22 cellular contexts compared by ENCODE assay signal in genomic region chr1:30693366-30693765, GRCh38. TPM values are rescaled to one million over a fixed set of nuclear protein-coding genes. Genes with fewer than 3 reads are reported as not detected.
A peak's percentile ranks its signal among the peaks of the same experiment; 100 is the strongest.
DNase-seq lines count a peak whose midpoint lies in the region; ATAC-seq, FAIRE-seq and TF ChIP-seq lines count a peak whose summit lies in the region.
"Had no signal": no experiment of that assay in that cellular context is flagged by ENCODE, and none has a peak within 500 bp of the region (broad histone marks: within the 10 kb centered on the region; RNA-seq: fewer than 3 reads in every experiment).

No MANE protein-coding gene starts in this region.

- no peak overlapping the region for H3K27ac Mint-ChIP-seq in GM23338
- H3K27ac Mint-ChIP-seq: CD4-positive, alpha-beta T cell; HFFc6 had no signal

- FAIRE-seq in H1 (lab: Jason Lieb, UNC), result no peak
- FAIRE-seq: A204.1, D721Med, G401.6, GM12891, GM18507 had no signal

- TF ChIP-seq POLR2A in H1 (IDR thresholded peaks at IDR 0.05; ENCODE audit: control extremely low read depth in 1 of 2, low read depth in 2 of 2, low read length in 2 of 2) (no peak), transverse colon (IDR thresholded peaks at IDR 0.05) (no peak), GM18505 (IDR thresholded peaks at IDR 0.05; ENCODE audit: borderline replicate concordance, extremely low read depth, insufficient read depth, insufficient read length) (no peak)

- H3K23ac ChIP-seq in H1 (ENCODE audit: insufficient read length), result no peak overlapping the region

- no peaks in the 10 kb centered on the region for H3K27me3 Mint-ChIP-seq in GM23338 (ENCODE audit: insufficient read depth, low read depth, poor library complexity)

- H2BK120ac ChIP-seq in H1 (replicated peaks; ENCODE audit: low read depth, low read length), result no peak overlapping the region

- H3K4me1 ChIP-seq in BLaER1 treated with 17β-estradiol and CSF1 and Interleukin-3, amounts not matched to agents 10 nM and 100 nM, result peaks cover 4 to 48% (median 38%) of the 10 kb centered on the region in 10 experiments; a peak in 18 of 20 replicates
- H3K4me1 ChIP-seq in GM23338 (ENCODE audit: insufficient read depth) (peaks cover 16% of the 10 kb centered on the region; the same call in 1 of the 2 replicates), H1 (replicated peaks in 1 of 4; ENCODE audit: control insufficient read depth in 3 of 4, insufficient read depth in 4 of 4, low read length in 3 of 4) (peaks cover 0 to 10% (median 4%) of the 10 kb centered on the region in 4 experiments; a peak in 5 of 7 replicates), transverse colon (peaks cover 0 to 13% (median 0%) of the 10 kb centered on the region in 4 donors)
- H3K4me1 ChIP-seq: Caco-2 had no signal

- H3K36me3 ChIP-seq in BLaER1 treated with 17β-estradiol and CSF1 and Interleukin-3, amounts not matched to agents 10 nM and 100 nM, result no peaks in the 10 kb centered on the region
- H3K36me3 ChIP-seq in GM23338 (ENCODE audit: insufficient read depth) (no peaks in the 10 kb centered on the region), H1 (ENCODE audit: control insufficient read depth in 2 of 4, insufficient read depth in 4 of 4, low read length in 3 of 4) (no peaks in the 10 kb centered on the region), transverse colon (no peaks in the 10 kb centered on the region)
- H3K36me3 ChIP-seq: BE2C had no signal

- POLR2A ChIA-PET in H1 (lab: Charles Lee; ENCODE audit: partially characterized antibody), result no interaction called here

- CTCF ChIA-PET in H1 (lab: Charles Lee; ENCODE audit: partially characterized antibody), result interaction anchor here (1.0 to 1.9 kb wide), 2 partner anchors 14 to 22 kb away, joined by 4 to 6 read pairs; no protein-coding TSS in a partner anchor

- 75% methylated on average over 3 of the region's 3 CpGs; no CpG with 5 or more reads in 1 of the 2 experiments for WGBS in H1 (ENCODE audit: extremely low coverage in 1 of 2, insufficient coverage in 1 of 2, insufficient read length in 1 of 2, insufficient replicate concordance in 2 of 2, low coverage in 1 of 2, low lambda C conversion rate in 2 of 2, missing lambda C conversion rate in 1 of 2), 2 experiments
- WGBS in transverse colon (ENCODE audit: low coverage in 1 of 2), 2 donors, result 60% methylated on average over 2 of the region's 3 CpGs; no CpG with 5 or more reads in 1 of the 2 donors

- peaks cover 32% of the 10 kb centered on the region for H3K4me1 Mint-ChIP-seq in GM23338

- peak overlapping the region in 7 of 11 experiments; percentile 17 to 50 (median 40); a peak in 6 of 22 replicates for H3K4me2 ChIP-seq in BLaER1 treated with 17β-estradiol and CSF1 and Interleukin-3, amounts not matched to agents 10 nM and 100 nM
- no peak overlapping the region for H3K4me2 ChIP-seq in GM23338
- H3K4me2 ChIP-seq in H1 (ENCODE audit: insufficient read depth in 1 of 2, low read depth in 2 of 2, low read length in 2 of 2), result no peak overlapping the region

- intact Hi-C loops in posterior vena cava (cut with DNase I), result no loop called here
- intact Hi-C loops in transverse colon (cut with DNase I; ENCODE audit: low total_unique reads), result no loop called here

- 0 out of 2 replicates have a peak overlapping the region, but pooled peaks have one; percentile 14 for H2AFZ ChIP-seq in GM23338
- no peak overlapping the region for H2AFZ ChIP-seq in H1 (ENCODE audit: low read length)
- H2AFZ ChIP-seq: GM23248 had no signal

- no peaks in the 10 kb centered on the region for H3K9me2 ChIP-seq in GM23338 (ENCODE audit: insufficient read depth)

- H3K56ac ChIP-seq in H1 (replicated peaks; ENCODE audit: insufficient read length, low read depth, low read length), result no peak overlapping the region

- H3K36me3 Mint-ChIP-seq in GM23338 (ENCODE audit: low read depth), result no peaks in the 10 kb centered on the region

- TF ChIP-seq EP300 in H1 (IDR thresholded peaks at IDR 0.05; ENCODE audit: borderline replicate concordance in 1 of 2, low read depth in 2 of 2, low read length in 2 of 2) (no peak), transverse colon (IDR thresholded peaks at IDR 0.05; ENCODE audit: low read depth) (no peak)

- no peak overlapping the region for H3K14ac ChIP-seq in H1 (ENCODE audit: insufficient read length)

- no peak overlapping the region for H4K91ac ChIP-seq in H1 (replicated peaks; ENCODE audit: insufficient read length, low read length)

- in situ Hi-C loops in transverse colon (cut with MboI; ENCODE audit: low pct_ligation_motif_present in 1 of 4, low pct_unique_long_range_greater_than_20kb in 1 of 4, low sequenced_read_pairs in 3 of 4), result loop anchor here in 1 of 4 donors (25.0 kb wide), 1 partner anchor 1456 kb away; the partner anchor contains the start of genes MECR and PTPRU

- H2BK15ac ChIP-seq in H1 (ENCODE audit: low read length), result no peak overlapping the region

- no peaks in the 10 kb centered on the region for H3F3A ChIP-seq in GM23338 (replicated peaks; ENCODE audit: low read depth)

- 0 out of 22 replicates have a peak, but pooled peaks cover 0 to 6% (median 0%) of the 10 kb centered on the region in 11 experiments for H3K9me3 ChIP-seq in BLaER1 treated with 17β-estradiol and CSF1 and Interleukin-3, amounts not matched to agents 10 nM and 100 nM (replicated peaks in 1 of 11)
- H3K9me3 ChIP-seq in H1 (ENCODE audit: insufficient read depth in 2 of 2, low read depth in 1 of 2, low read length in 1 of 2) (no peaks in the 10 kb centered on the region), transverse colon (no peaks in the 10 kb centered on the region)
- H3K9me3 ChIP-seq: BE2C, Caco-2 had no signal

- no peak overlapping the region for H3K4me3 ChIP-seq in BLaER1 treated with 17β-estradiol and CSF1 and Interleukin-3, amounts not matched to agents 10 nM and 100 nM
- H3K4me3 ChIP-seq in GM23338 (no peak overlapping the region), H1 (ENCODE audit: extremely low read depth in 1 of 4, insufficient read depth in 2 of 4, low read depth in 3 of 4, low read length in 4 of 4) (no peak overlapping the region), transverse colon (no peak overlapping the region)
- H3K4me3 ChIP-seq: GM23248 had no signal

- no peak overlapping the region for H2BK12ac ChIP-seq in H1 (ENCODE audit: low read depth, low read length)

- no peak overlapping the region for H4K8ac ChIP-seq in H1 (ENCODE audit: extremely low read depth, insufficient read depth, low read length)

- no peak overlapping the region for H3K9ac ChIP-seq in BLaER1 treated with 17β-estradiol and CSF1 and Interleukin-3, amounts not matched to agents 10 nM and 100 nM
- no peak overlapping the region for H3K9ac ChIP-seq in H1 (replicated peaks in 1 of 4; ENCODE audit: extremely low read depth in 1 of 4, low read depth in 3 of 4, low read length in 3 of 4)
- H3K9ac ChIP-seq: GM23248 had no signal

- ATAC-seq in GM23338, result no peak
- no peak for ATAC-seq in HG02884 (IDR thresholded peaks at IDR 0.05; ENCODE audit: unreplicated experiment)
- ATAC-seq in GM18505 (IDR thresholded peaks at IDR 0.05; ENCODE audit: unreplicated experiment), result no peak
- ATAC-seq: HCT116 had no signal

- H4K5ac ChIP-seq in H1 (ENCODE audit: insufficient read length, low read depth, low read length), result no peak overlapping the region

- H3K23me2 ChIP-seq in H1 (ENCODE audit: low read depth, low read length), result no peaks in the 10 kb centered on the region

- H3K18ac ChIP-seq in H1 (ENCODE audit: extremely low read depth, low read length), result no peak overlapping the region

- H2AK5ac ChIP-seq in H1 (ENCODE audit: low read depth, low read length), result no peak overlapping the region

- H3K79me1 ChIP-seq in H1 (ENCODE audit: low read depth, low read length), result no peaks in the 10 kb centered on the region

- H3K4ac ChIP-seq in H1 (replicated peaks; ENCODE audit: insufficient read length, low read depth, low read length), result no peak overlapping the region

- no peak overlapping the region for H3K4me3 Mint-ChIP-seq in GM23338
- H3K4me3 Mint-ChIP-seq: CD4-positive, alpha-beta T cell; HFFc6 had no signal

- no peak overlapping the region for H2BK5ac ChIP-seq in H1 (ENCODE audit: low read depth, low read length)

- no peak for TF ChIP-seq CTCF in GM23338 (conservative IDR thresholded peaks at IDR 0.05; ENCODE audit: low read depth in 2 of 2)
- no peak for TF ChIP-seq CTCF in H1 (IDR thresholded peaks at IDR 0.05; ENCODE audit: control extremely low read depth in 1 of 3, insufficient read depth in 1 of 3, low read depth in 1 of 3, low read length in 3 of 3)
- no peak for TF ChIP-seq CTCF in transverse colon (IDR thresholded peaks at IDR 0.05)

- no peaks in the 10 kb centered on the region for H3K79me2 ChIP-seq in GM23338 (replicated peaks; ENCODE audit: insufficient read depth)
- H3K79me2 ChIP-seq in H1 (ENCODE audit: control insufficient read depth in 1 of 2, insufficient read depth in 2 of 2, low read length in 2 of 2), result no peaks in the 10 kb centered on the region

- H3K9me3 Mint-ChIP-seq in GM23338, result no peaks in the 10 kb centered on the region
- H3K9me3 Mint-ChIP-seq: CD4-positive, alpha-beta T cell; HFFc6 had no signal

- H2BK20ac ChIP-seq in H1 (ENCODE audit: low read length), result peak overlapping the region; percentile 48; the same call in 1 of the 2 replicates

- DNase-seq in GM23338 (ENCODE audit: low spot score), result no peak
- no peak for DNase-seq in H1 (ENCODE audit: low read depth in 1 of 2, low spot score in 2 of 2)
- peak; percentile 30 for DNase-seq in posterior vena cava (ENCODE audit: low spot score)
- DNase-seq in transverse colon, result no peak
- DNase-seq in NCI-H2227 treated with DMSO at 0.1 percent for 48 hours (lab: John Stamatoyannopoulos, UW), result no peak
- DNase-seq: ACHN; BE2C; Caco-2; CD4-positive, alpha-beta T cell; GM23248; HFFc6 had no signal

- H3K27ac ChIP-seq in BLaER1 treated with 17β-estradiol and CSF1 and Interleukin-3, amounts not matched to agents 10 nM and 100 nM, result peak overlapping the region in 1 of 11 experiments; percentile 32; a peak in 1 of 22 replicates
- H3K27ac ChIP-seq in GM23338 (ENCODE audit: low read depth) (no peak overlapping the region), H1 (ENCODE audit: low read depth, low read length) (no peak overlapping the region), transverse colon (peak overlapping the region in 1 of 4 donors; percentile 55)
- H3K27ac ChIP-seq: C4-2B, GM23248 had no signal

- no peak for TF ChIP-seq RAD21 in H1 (IDR thresholded peaks at IDR 0.05 in 1 of 2, conservative IDR thresholded peaks at IDR 0.05 in 1 of 2; ENCODE audit: low read depth in 2 of 2, low read length in 2 of 2)

- no peaks in the 10 kb centered on the region for H4K20me1 ChIP-seq in BLaER1 treated with 17β-estradiol and CSF1 and Interleukin-3, amounts not matched to agents 10 nM and 100 nM
- H4K20me1 ChIP-seq in GM23338 (replicated peaks; ENCODE audit: insufficient read depth) (no peaks in the 10 kb centered on the region), H1 (replicated peaks in 1 of 2; ENCODE audit: control insufficient read depth in 1 of 2, insufficient read depth in 2 of 2, low read length in 2 of 2) (no peaks in the 10 kb centered on the region)

- H3K27me3 ChIP-seq in BLaER1 treated with 17β-estradiol and CSF1 and Interleukin-3, amounts not matched to agents 10 nM and 100 nM, result no peaks in the 10 kb centered on the region
- H3K27me3 ChIP-seq in GM23338 (ENCODE audit: insufficient read depth) (no peaks in the 10 kb centered on the region), H1 (replicated peaks in 1 of 4; ENCODE audit: control insufficient read depth in 3 of 4, extremely low read depth in 1 of 4, insufficient read depth in 3 of 4, low read length in 3 of 4) (no peaks in the 10 kb centered on the region), transverse colon (no peaks in the 10 kb centered on the region)
- H3K27me3 ChIP-seq: BE2C had no signal

RNA-seq across cellular contexts. Expression of gene MATN1, which starts 30.0 kb away (rescaled TPM):
- total RNA-seq in GM23338 (2014; rRNA removed; shearing (Covaris generic)), result 0.31 TPM in 1 of 2 replicates, not detected in the other
- 0.08 and 0.21 TPM in 2 replicates for polyA plus RNA-seq in GM23338 (2016; fragmentation: Nextera tagmentation; extraction: Ambion mirVana)
- total RNA-seq in H1 (2021; fragmentation: NEBNext Ultra II Directional; extraction: Animal tissue kit (Norgen Biotek cat#: 25700)), result 0.11 and 0.28 TPM in 2 replicates
- polyA plus RNA-seq in H1 (2011; rRNA removed), result 0.11 and 0.12 TPM in 2 replicates
- 0.23 TPM for polyA plus RNA-seq in H1 (2011; cell fraction: cytosol; rRNA removed)
- 0.19 TPM for polyA plus RNA-seq in H1 (2011; cell fraction: nucleus; rRNA removed)
- 0.11 to 0.32 TPM (median 0.16 TPM) in 4 replicates for polyA plus RNA-seq in H1 (2012, experiment 1 of 2)
- polyA plus RNA-seq in H1 (2012, experiment 2 of 2), result not detected
- polyA plus RNA-seq in H1 (2013, experiment 1 of 2), result 0.08 TPM
- 0.11 TPM for polyA plus RNA-seq in H1 (2013, experiment 2 of 2)
- polyA minus RNA-seq in H1 (2011; rRNA and poly(A)+ RNA removed), result 0.13 and 0.24 TPM in 2 replicates
- polyA minus RNA-seq in H1 (2011; cell fraction: cytosol; rRNA and poly(A)+ RNA removed), result not detected
- polyA minus RNA-seq in H1 (2011; cell fraction: nucleus; rRNA and poly(A)+ RNA removed), result not detected
- total RNA-seq in posterior vena cava, result not detected
- total RNA-seq in transverse colon, result not detected
- total RNA-seq: Caco-2, HT-29 had no signal
- polyA plus RNA-seq: GM23248 had no signal

Comparison
In these comparisons a context has a peak if more than half of its experiments do, and no peak if none do; other contexts are left out.
1. H3K4me2 ChIP-seq: peak in BLaER1 treated with 17β-estradiol and CSF1 and Interleukin-3, amounts not matched to agents 10 nM and 100 nM (7 of 11); none in GM23338 (single experiment) and H1 (0 of 2).